16 cellular contexts compared by ENCODE assay signal in genomic region chr17:80224098-80224497, GRCh38. TPM values are rescaled to one million over a fixed set of nuclear protein-coding genes. Genes with fewer than 3 reads are reported as not detected.
"Had no signal": no experiment of that assay in that cellular context is flagged by ENCODE, and none has a peak within 500 bp of the region (broad histone marks: within the 10 kb centered on the region; RNA-seq: fewer than 3 reads in every experiment).

No MANE protein-coding gene starts in this region.

- ATAC-seq: activated CD8-positive, alpha-beta memory T cell treated with anti-CD3 and anti-CD28 coated beads, Interleukin-2, amount 10 ng/mL, durations not matched to agents 7 days and 5 days; esophagus mucosa; left cardiac atrium; lower lobe of right lung; right cardiac atrium; stimulated activated naive CD8-positive, alpha-beta T cell treated with anti-CD3 and anti-CD28 coated beads, Interleukin-15, amount 100 ng/mL, for 72 hours; T-cell had no signal

- H3K4me3 ChIP-seq: adrenal gland, cardiac muscle cell, lower lobe of right lung had no signal

- H3K27ac ChIP-seq: adrenal gland, cardiac muscle cell, lower lobe of right lung had no signal

- H3K9me3 ChIP-seq: adrenal gland, lower lobe of right lung had no signal

- H3K36me3 ChIP-seq: cardiac muscle cell had no signal

- H3K27me3 ChIP-seq: adrenal gland, cardiac muscle cell had no signal

- DNase-seq: activated CD4-positive, alpha-beta memory T cell treated with anti-CD3 and anti-CD28 coated beads for 36 hours; activated CD8-positive, alpha-beta memory T cell treated with anti-CD3 and anti-CD28 coated beads, Interleukin-2, amount 10 ng/mL, durations not matched to agents 7 days and 5 days; activated naive CD4-positive, alpha-beta T cell treated with anti-CD3 and anti-CD28 coated beads, Interleukin-2, amount 10 ng/mL, durations not matched to agents 7 days and 5 days; activated T-cell treated with anti-CD3 and anti-CD28 coated beads, Interleukin-2, amount 50 U/mL, for 1 hour; adrenal gland; head of caudate nucleus; left cardiac atrium; lower lobe of right lung; nephron progenitor cell; stimulated activated naive CD8-positive, alpha-beta T cell treated with anti-CD3 and anti-CD28 coated beads, Interleukin-15, amount 100 ng/mL, for 72 hours; T-cell; T1000 had no signal

RNA-seq across cellular contexts. Expression of gene CARD14, which starts 54.3 kb away (rescaled TPM):
- total RNA-seq: activated CD4-positive, alpha-beta memory T cell treated with anti-CD3 and anti-CD28 coated beads for 36 hours; activated CD8-positive, alpha-beta memory T cell treated with anti-CD3 and anti-CD28 coated beads, Interleukin-2, amount 10 ng/mL, durations not matched to agents 7 days and 5 days; left cardiac atrium; progenitor cell of endocrine pancreas had no signal
